Comparison of ENCODE assay signal across 21 cellular contexts in the genomic region with DNA sequence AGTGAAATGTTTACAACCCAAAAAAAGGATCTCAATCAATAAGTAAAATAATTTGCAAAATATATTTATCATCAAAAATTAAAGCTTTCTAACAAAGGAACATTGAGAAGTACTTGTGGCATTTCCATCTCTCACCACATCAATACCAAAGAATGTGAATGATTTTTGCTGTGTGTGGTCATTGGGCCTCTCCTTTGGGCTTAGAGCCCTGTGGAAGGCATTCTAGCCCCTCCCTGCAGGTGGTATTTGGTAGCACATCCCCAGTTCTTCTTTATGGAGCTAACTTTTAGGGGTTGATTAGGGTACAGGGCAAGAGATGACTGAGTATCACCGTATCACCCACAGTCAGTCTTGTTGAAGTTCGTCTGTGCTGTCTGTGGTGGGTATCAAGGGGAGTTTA.
DNase-seq lines count a peak whose midpoint lies in the region; ATAC-seq, FAIRE-seq and TF ChIP-seq lines count a peak whose summit lies in the region.
"Had no signal": no experiment of that assay in that cellular context is flagged by ENCODE, and none has a peak within 500 bp of the region (broad histone marks: within the 10 kb centered on the region; RNA-seq: fewer than 3 reads in every experiment).

No MANE protein-coding gene starts in this region.

- H3K4me2 ChIP-seq in Loucy (ENCODE audit: low read depth, low read length, poor library complexity, severe bottlenecking), result no peak overlapping the region
- no peak overlapping the region for H3K4me2 ChIP-seq in H1 (ENCODE audit: insufficient read depth in 1 of 2, low read depth in 2 of 2, low read length in 2 of 2)

- TF ChIP-seq POLR2A in H1 (IDR thresholded peaks at IDR 0.05; ENCODE audit: control extremely low read depth in 1 of 2, low read depth in 2 of 2, low read length in 2 of 2), result no peak

- no peaks in the 10 kb centered on the region for H3K9me3 ChIP-seq in Loucy (ENCODE audit: insufficient read depth, low read depth, low read length)
- no peaks in the 10 kb centered on the region for H3K9me3 ChIP-seq in H1 (ENCODE audit: insufficient read depth in 2 of 2, low read depth in 1 of 2, low read length in 1 of 2)
- H3K9me3 ChIP-seq: ascending aorta, gastroesophageal sphincter, left ventricle myocardium inferior, transverse colon had no signal

- no peaks in the 10 kb centered on the region for H3F3A ChIP-seq in Loucy (ENCODE audit: low read depth)

- H3K4ac ChIP-seq in H1 (replicated peaks; ENCODE audit: insufficient read length, low read depth, low read length), result no peak overlapping the region

- H3K27ac ChIP-seq in H1 (ENCODE audit: low read depth, low read length), result no peak overlapping the region
- H3K27ac ChIP-seq: ascending aorta, gastroesophageal sphincter, left ventricle myocardium inferior, RWPE1, transverse colon had no signal

- H3K36me3 ChIP-seq in Loucy (ENCODE audit: insufficient read depth, low read length) (no peaks in the 10 kb centered on the region), H1 (ENCODE audit: control insufficient read depth in 2 of 4, insufficient read depth in 4 of 4, low read length in 3 of 4) (no peaks in the 10 kb centered on the region)
- H3K36me3 ChIP-seq: ascending aorta, gastroesophageal sphincter, left ventricle myocardium inferior, transverse colon had no signal

- POLR2A ChIA-PET in H1 (lab: Charles Lee; ENCODE audit: partially characterized antibody), result no interaction called here

- H4K91ac ChIP-seq in H1 (replicated peaks; ENCODE audit: insufficient read length, low read length), result no peak overlapping the region

- no peak overlapping the region for H2BK120ac ChIP-seq in H1 (replicated peaks; ENCODE audit: low read depth, low read length)

- H3K9me2 ChIP-seq in Loucy (replicated peaks; ENCODE audit: low read depth, low read length), result no peaks in the 10 kb centered on the region

- H2BK12ac ChIP-seq in H1 (ENCODE audit: low read depth, low read length), result no peak overlapping the region

- H3K27me3 ChIP-seq in Loucy (ENCODE audit: insufficient read depth, low read length, poor library complexity, severe bottlenecking) (no peaks in the 10 kb centered on the region), H1 (replicated peaks in 1 of 4; ENCODE audit: control insufficient read depth in 3 of 4, extremely low read depth in 1 of 4, insufficient read depth in 3 of 4, low read length in 3 of 4) (no peaks in the 10 kb centered on the region)
- H3K27me3 ChIP-seq: ascending aorta, gastroesophageal sphincter, transverse colon had no signal

- TF ChIP-seq RAD21 in H1 (IDR thresholded peaks at IDR 0.05 in 1 of 2, conservative IDR thresholded peaks at IDR 0.05 in 1 of 2; ENCODE audit: low read depth in 2 of 2, low read length in 2 of 2), result peak; percentile 35 to 51; a peak in 3 of 4 replicates

- no peak overlapping the region for H2BK15ac ChIP-seq in H1 (ENCODE audit: low read length)

- DNase-seq in SIG-M5 treated with dmso at 0.1 percent for 504 hours (lab: John Stamatoyannopoulos, UW; ENCODE audit: unreplicated experiment) (peak; percentile 2), SIG-M5 (lab: John Stamatoyannopoulos, UW) (no peak), H1 (ENCODE audit: low read depth in 1 of 2, low spot score in 2 of 2) (no peak), medulla oblongata (ENCODE audit: extremely low spot score) (no peak), activated T-cell treated with anti-CD3 and anti-CD28 coated beads for 4 hours (no peak)
- no peak for DNase-seq in activated T-cell treated with anti-CD3 and anti-CD28 coated beads, Interleukin-2, amount 50 U/mL, for 48 hours
- DNase-seq: CD4-positive, alpha-beta memory T cell; IMR-90; left ventricle myocardium inferior; NCI-H1092 treated with DMSO at 0.1 percent for 48 hours; NCI-H2107; NCI-H774; transverse colon had no signal

- no peak for TF ChIP-seq EP300 in H1 (IDR thresholded peaks at IDR 0.05; ENCODE audit: borderline replicate concordance in 1 of 2, low read depth in 2 of 2, low read length in 2 of 2)

- TF ChIP-seq CTCF in Loucy (conservative IDR thresholded peaks at IDR 0.05; ENCODE audit: low read length), result peak; percentile 47
- TF ChIP-seq CTCF in H1 (IDR thresholded peaks at IDR 0.05; ENCODE audit: control extremely low read depth in 1 of 3, insufficient read depth in 1 of 3, low read depth in 1 of 3, low read length in 3 of 3), result peak; percentile 1 to 32 (median 13); a peak in 3 of 4 replicates

- CTCF ChIA-PET in H1 (lab: Charles Lee; ENCODE audit: partially characterized antibody), result interaction anchor here (0.6 to 12.3 kb wide), 15 partner anchors 12 to 283 kb away, joined by 3 to 204 read pairs (median 5); no protein-coding TSS in a partner anchor

- no peaks in the 10 kb centered on the region for H3K79me1 ChIP-seq in H1 (ENCODE audit: low read depth, low read length)

- H3K79me2 ChIP-seq in Loucy (ENCODE audit: insufficient read depth, low read length) (no peaks in the 10 kb centered on the region), H1 (ENCODE audit: control insufficient read depth in 1 of 2, insufficient read depth in 2 of 2, low read length in 2 of 2) (no peaks in the 10 kb centered on the region)

- no peak overlapping the region for H3K4me3 ChIP-seq in Loucy (ENCODE audit: low read length, poor library complexity, severe bottlenecking)
- no peak overlapping the region for H3K4me3 ChIP-seq in H1 (ENCODE audit: extremely low read depth in 1 of 4, insufficient read depth in 2 of 4, low read depth in 3 of 4, low read length in 4 of 4)
- H3K4me3 ChIP-seq: ascending aorta, gastroesophageal sphincter, left ventricle myocardium inferior, transverse colon had no signal

- WGBS in H1 (ENCODE audit: extremely low coverage in 1 of 2, insufficient coverage in 1 of 2, insufficient read length in 1 of 2, insufficient replicate concordance in 2 of 2, low coverage in 1 of 2, low lambda C conversion rate in 2 of 2, missing lambda C conversion rate in 1 of 2), 2 experiments, result 80% methylated on average over 2 of the region's 2 CpGs; no CpG with 5 or more reads in 1 of the 2 experiments

- no peak overlapping the region for H3K9ac ChIP-seq in Loucy (ENCODE audit: low read depth, low read length, poor library complexity, severe bottlenecking)
- no peak overlapping the region for H3K9ac ChIP-seq in H1 (replicated peaks in 1 of 4; ENCODE audit: extremely low read depth in 1 of 4, low read depth in 3 of 4, low read length in 3 of 4)

- H2AFZ ChIP-seq in Loucy (ENCODE audit: low read length) (no peak overlapping the region), H1 (ENCODE audit: low read length) (no peak overlapping the region)

- no peak for ATAC-seq in GM18909 (IDR thresholded peaks at IDR 0.05; ENCODE audit: poor library complexity, unreplicated experiment)
- ATAC-seq: gastroesophageal sphincter; stimulated activated memory B cell treated with anti-CD40 and anti-IgM and Interleukin-4, amounts not matched to agents 10 μg/mL and 1 μg/mL and 100 μg/mL, for 72 hours had no signal

- H4K20me1 ChIP-seq in Loucy (ENCODE audit: insufficient read depth, low read length, poor library complexity, severe bottlenecking) (no peaks in the 10 kb centered on the region), H1 (replicated peaks in 1 of 2; ENCODE audit: control insufficient read depth in 1 of 2, insufficient read depth in 2 of 2, low read length in 2 of 2) (no peaks in the 10 kb centered on the region)

- H3K14ac ChIP-seq in H1 (ENCODE audit: insufficient read length), result no peak overlapping the region

- H3K4me1 ChIP-seq in Loucy (ENCODE audit: insufficient read depth, low read length, poor library complexity, severe bottlenecking), result peaks cover 13% of the 10 kb centered on the region
- H3K4me1 ChIP-seq in H1 (replicated peaks in 1 of 4; ENCODE audit: control insufficient read depth in 3 of 4, insufficient read depth in 4 of 4, low read length in 3 of 4), result no peaks in the 10 kb centered on the region
- H3K4me1 ChIP-seq: ascending aorta, gastroesophageal sphincter, left ventricle myocardium inferior, transverse colon had no signal

- FAIRE-seq in H1 (lab: Jason Lieb, UNC), result no peak
- FAIRE-seq: colon, GM12892 had no signal

- no peaks in the 10 kb centered on the region for H3K23me2 ChIP-seq in H1 (ENCODE audit: low read depth, low read length)

- no peak overlapping the region for H3K56ac ChIP-seq in H1 (replicated peaks; ENCODE audit: insufficient read length, low read depth, low read length)

- H3K23ac ChIP-seq in H1 (ENCODE audit: insufficient read length), result no peak overlapping the region

- H2BK20ac ChIP-seq in H1 (ENCODE audit: low read length), result no peak overlapping the region

- no peak overlapping the region for H3K18ac ChIP-seq in H1 (ENCODE audit: extremely low read depth, low read length)

- no peak overlapping the region for H2AK5ac ChIP-seq in H1 (ENCODE audit: low read depth, low read length)

- H4K8ac ChIP-seq in H1 (ENCODE audit: extremely low read depth, insufficient read depth, low read length), result no peak overlapping the region

- no peak overlapping the region for H4K5ac ChIP-seq in H1 (ENCODE audit: insufficient read length, low read depth, low read length)

- H2BK5ac ChIP-seq in H1 (ENCODE audit: low read depth, low read length), result no peak overlapping the region

TF ChIP-seq in H1, 55 proteins besides CTCF, POLR2A, EP300 and RAD21:
- TF ChIP-seq TAF1 (IDR thresholded peaks at IDR 0.05; ENCODE audit: low read depth, low read length) (no peak), SUZ12 (IDR thresholded peaks at IDR 0.05; ENCODE audit: low read length) (no peak), KDM1A (IDR thresholded peaks at IDR 0.05; ENCODE audit: borderline replicate concordance, low read length) (no peak), TEAD4 (IDR thresholded peaks at IDR 0.05; ENCODE audit: low read depth, low read length) (0 out of 2 replicates have a peak, but pooled peaks have one; percentile 36), RFX5 (IDR thresholded peaks at IDR 0.05; ENCODE audit: borderline replicate concordance, low read depth, low read length) (no peak)
